Comparison of ENCODE assay signal across 1 cellular context in the genomic region with DNA sequence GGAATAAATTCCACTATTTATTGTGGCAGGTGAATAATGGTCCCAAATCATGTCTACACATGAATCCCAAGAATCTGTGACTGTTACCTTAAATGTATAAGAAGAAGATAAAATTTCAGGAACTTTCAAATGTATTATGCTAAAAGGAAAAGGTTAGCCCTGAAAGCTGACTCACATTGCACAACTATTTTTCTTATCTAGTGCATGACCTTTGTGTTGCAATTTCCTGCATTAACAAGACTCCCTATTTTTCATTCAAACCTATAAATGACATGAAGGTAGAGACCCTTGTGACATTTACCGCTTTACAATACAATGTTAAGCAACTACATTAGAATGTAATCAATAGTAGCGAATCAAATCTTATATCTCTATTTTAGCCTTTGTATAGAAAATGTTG.
TF ChIP-seq lines count a peak whose summit lies in the region.

No MANE protein-coding gene starts in this region.

TF ChIP-seq in IMR-90, 13 proteins besides CTCF, POLR2A, EP300 and RAD21:
- TF ChIP-seq CEBPB (IDR thresholded peaks at IDR 0.05; ENCODE audit: low read depth, low read length): peak; percentile 70
- TF ChIP-seq MAFK (IDR thresholded peaks at IDR 0.05; ENCODE audit: low read depth, low read length): no peak
